ENCODE assay signal across 10 cellular contexts in the genomic region with DNA sequence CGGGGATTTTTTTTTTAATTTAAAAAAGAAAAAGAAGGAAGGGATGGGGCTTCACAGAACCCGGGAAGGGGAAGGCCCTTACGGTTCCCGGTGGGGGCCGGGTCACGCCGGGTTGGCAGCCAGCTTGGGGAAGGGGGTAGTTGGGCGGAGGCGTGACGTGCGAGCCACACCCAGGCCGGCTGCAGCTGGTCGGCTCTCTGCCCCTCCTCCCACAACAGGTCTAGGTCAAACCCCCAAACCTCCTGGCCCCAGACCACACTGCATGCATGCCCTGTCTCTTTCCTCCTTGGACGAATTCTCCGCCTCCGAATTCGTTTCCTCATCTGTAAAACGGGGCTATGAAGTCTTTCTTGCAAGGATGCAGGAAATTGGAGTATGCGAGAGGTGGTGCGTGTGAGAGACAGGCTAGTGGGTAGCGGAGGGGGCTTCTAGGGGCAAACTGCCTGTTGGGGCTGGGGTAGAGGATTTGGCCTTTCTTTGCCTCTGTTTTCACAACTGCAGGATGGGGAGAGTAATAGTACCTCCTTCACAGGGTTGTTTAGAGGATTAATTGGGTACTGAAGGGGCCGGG. TPM values are rescaled to one million over a fixed set of nuclear protein-coding genes. Genes with fewer than 3 reads are reported as not detected.
A peak's percentile ranks its signal among the peaks of the same experiment; 100 is the strongest.
DNase-seq lines count a peak whose midpoint lies in the region; ATAC-seq lines count a peak whose summit lies in the region.
"Had no signal": no experiment of that assay in that cellular context is flagged by ENCODE, and none has a peak within 500 bp of the region (broad histone marks: within the 10 kb centered on the region; RNA-seq: fewer than 3 reads in every experiment).

No MANE protein-coding gene starts in this region.

- no peaks in the 10 kb centered on the region for H4K20me1 ChIP-seq in BLaER1

- H3K27me3 ChIP-seq in BLaER1 (peaks cover 21% of the 10 kb centered on the region), ectodermal cell (ENCODE audit: control insufficient read depth, insufficient read depth, low read length, poor library complexity, severe bottlenecking) (peaks cover 47% of the 10 kb centered on the region), mononuclear cell (ENCODE audit: insufficient read depth, low read length) (peaks cover 14% of the 10 kb centered on the region)

- H3K4me1 ChIP-seq in BLaER1 (peaks cover 55% of the 10 kb centered on the region), ectodermal cell (ENCODE audit: control insufficient read depth, insufficient read depth, low read length) (peaks cover 12% of the 10 kb centered on the region), mononuclear cell (ENCODE audit: insufficient read depth, low read length) (peaks cover 70% of the 10 kb centered on the region)

- WGBS in ectodermal cell, 2 experiments, result 24 to 28% methylated on average over 21 of the region's 22 CpGs

- ATAC-seq in HG03432 (IDR thresholded peaks at IDR 0.05; ENCODE audit: unreplicated experiment) (peak; percentile 70), HG03342 (IDR thresholded peaks at IDR 0.05; ENCODE audit: unreplicated experiment) (no peak), HG02981 (IDR thresholded peaks at IDR 0.05; ENCODE audit: unreplicated experiment) (no peak)

- H3K4me3 ChIP-seq in BLaER1, result peak overlapping the region; percentile 68
- peak overlapping the region; percentile 24 for H3K4me3 ChIP-seq in ectodermal cell (ENCODE audit: insufficient read depth, low read depth, low read length)
- H3K4me3 ChIP-seq in mononuclear cell (ENCODE audit: low read length), result peak overlapping the region; percentile 72

- H3K27ac ChIP-seq in BLaER1 (peak overlapping the region; percentile 59), ectodermal cell (ENCODE audit: insufficient read depth, low read depth, low read length, poor library complexity, severe bottlenecking) (no peak overlapping the region)
- H3K27ac ChIP-seq: WERI-Rb-1 had no signal

- peak overlapping the region; percentile 64 for H3K9ac ChIP-seq in BLaER1

- H3K36me3 ChIP-seq in BLaER1, result no peaks in the 10 kb centered on the region
- no peaks in the 10 kb centered on the region for H3K36me3 ChIP-seq in ectodermal cell (ENCODE audit: control insufficient read depth, insufficient read depth, low read length)
- H3K36me3 ChIP-seq: WERI-Rb-1 had no signal

- DNase-seq in DMS153 treated with DMSO at 0.1 percent for 48 hours (lab: John Stamatoyannopoulos, UW; ENCODE audit: unreplicated experiment) (no peak), globus pallidus (ENCODE audit: low spot score) (no peak)
- DNase-seq: NCI-H1092 treated with DMSO at 0.1 percent for 48 hours, WERI-Rb-1 had no signal

- peak overlapping the region; percentile 84 for H3K4me2 ChIP-seq in BLaER1

- H3K9me3 ChIP-seq in BLaER1 (no peaks in the 10 kb centered on the region), ectodermal cell (ENCODE audit: control insufficient read depth, low read length) (no peaks in the 10 kb centered on the region), mononuclear cell (ENCODE audit: low read depth, low read length) (no peaks in the 10 kb centered on the region)

RNA-seq across cellular contexts. Expression of a gene that starts 0.8 kb away (rescaled TPM):
- not detected for polyA plus RNA-seq in ectodermal cell (2013, experiment 1 of 4)
- polyA plus RNA-seq in ectodermal cell (2013, experiment 2 of 4), result 0.27 TPM
- 0.27 TPM for polyA plus RNA-seq in ectodermal cell (2013, experiment 3 of 4)
- polyA plus RNA-seq in ectodermal cell (2013, experiment 4 of 4), result 0.12 TPM
- 52.4 TPM for total RNA-seq in mononuclear cell

RNA-seq across cellular contexts. Expression of a gene that starts 42.6 kb away (rescaled TPM):
- 2.5 TPM for polyA plus RNA-seq in ectodermal cell (2013, experiment 1 of 4)
- 2.1 TPM for polyA plus RNA-seq in ectodermal cell (2013, experiment 2 of 4)
- polyA plus RNA-seq in ectodermal cell (2013, experiment 3 of 4), result 1.7 TPM
- 1.3 TPM for polyA plus RNA-seq in ectodermal cell (2013, experiment 4 of 4)
- total RNA-seq in mononuclear cell, result 0.42 TPM

RNA-seq across cellular contexts. Expression of a gene that starts 56.6 kb away (rescaled TPM):
- 57.9 TPM for polyA plus RNA-seq in ectodermal cell (2013, experiment 1 of 4)
- 62.9 TPM for polyA plus RNA-seq in ectodermal cell (2013, experiment 2 of 4)
- 41.5 TPM for polyA plus RNA-seq in ectodermal cell (2013, experiment 3 of 4)
- polyA plus RNA-seq in ectodermal cell (2013, experiment 4 of 4), result 47.3 TPM
- total RNA-seq in mononuclear cell, result 20.5 TPM
